In the genomic region with DNA sequence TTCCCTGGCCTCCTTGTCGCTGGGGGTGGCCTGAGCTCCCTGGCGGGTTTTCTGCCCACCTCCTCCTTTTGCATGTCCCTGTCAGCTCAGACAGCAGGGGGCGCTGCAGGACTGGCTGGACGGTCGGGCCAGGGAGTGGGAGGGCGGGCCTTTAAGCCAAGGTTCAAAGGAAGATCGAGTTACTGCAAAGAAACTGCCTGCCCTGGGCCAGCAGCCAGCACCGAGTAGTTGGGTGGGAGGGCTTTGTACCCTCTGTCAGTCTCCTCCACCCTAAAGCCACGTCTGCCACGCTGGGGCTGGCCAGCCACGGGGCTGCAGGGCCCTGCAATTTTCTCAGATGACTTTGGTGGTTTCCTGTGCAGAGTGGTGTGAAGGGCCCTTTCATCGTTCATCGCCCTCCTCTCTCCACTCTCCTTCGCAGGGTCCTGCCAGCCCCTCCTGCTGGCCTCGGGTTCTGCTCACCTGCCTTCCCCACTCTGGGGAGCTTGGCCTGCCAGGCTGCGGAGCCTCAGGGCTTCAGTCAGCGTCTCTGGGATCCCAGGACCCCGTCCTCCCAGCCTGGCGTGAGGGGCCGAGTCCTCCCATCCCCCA, we compare ENCODE assay signal across 1 cellular context.
A peak's percentile ranks its signal among the peaks of the same experiment; 100 is the strongest.
TF ChIP-seq lines count a peak whose summit lies in the region.

No MANE protein-coding gene starts in this region.

TF ChIP-seq in K562, 482 proteins besides CTCF, POLR2A, EP300 and RAD21 (continued from another document):
- TF ChIP-seq, protein P1, sequence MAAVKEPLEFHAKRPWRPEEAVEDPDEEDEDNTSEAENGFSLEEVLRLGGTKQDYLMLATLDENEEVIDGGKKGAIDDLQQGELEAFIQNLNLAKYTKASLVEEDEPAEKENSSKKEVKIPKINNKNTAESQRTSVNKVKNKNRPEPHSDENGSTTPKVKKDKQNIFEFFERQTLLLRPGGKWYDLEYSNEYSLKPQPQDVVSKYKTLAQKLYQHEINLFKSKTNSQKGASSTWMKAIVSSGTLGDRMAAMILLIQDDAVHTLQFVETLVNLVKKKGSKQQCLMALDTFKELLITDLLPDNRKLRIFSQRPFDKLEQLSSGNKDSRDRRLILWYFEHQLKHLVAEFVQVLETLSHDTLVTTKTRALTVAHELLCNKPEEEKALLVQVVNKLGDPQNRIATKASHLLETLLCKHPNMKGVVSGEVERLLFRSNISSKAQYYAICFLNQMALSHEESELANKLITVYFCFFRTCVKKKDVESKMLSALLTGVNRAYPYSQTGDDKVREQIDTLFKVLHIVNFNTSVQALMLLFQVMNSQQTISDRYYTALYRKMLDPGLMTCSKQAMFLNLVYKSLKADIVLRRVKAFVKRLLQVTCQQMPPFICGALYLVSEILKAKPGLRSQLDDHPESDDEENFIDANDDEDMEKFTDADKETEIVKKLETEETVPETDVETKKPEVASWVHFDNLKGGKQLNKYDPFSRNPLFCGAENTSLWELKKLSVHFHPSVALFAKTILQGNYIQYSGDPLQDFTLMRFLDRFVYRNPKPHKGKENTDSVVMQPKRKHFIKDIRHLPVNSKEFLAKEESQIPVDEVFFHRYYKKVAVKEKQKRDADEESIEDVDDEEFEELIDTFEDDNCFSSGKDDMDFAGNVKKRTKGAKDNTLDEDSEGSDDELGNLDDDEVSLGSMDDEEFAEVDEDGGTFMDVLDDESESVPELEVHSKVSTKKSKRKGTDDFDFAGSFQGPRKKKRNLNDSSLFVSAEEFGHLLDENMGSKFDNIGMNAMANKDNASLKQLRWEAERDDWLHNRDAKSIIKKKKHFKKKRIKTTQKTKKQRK (IDR thresholded peaks at IDR 0.05; ENCODE audit: borderline replicate concordance, low read depth, low read length), result no peak
- TF ChIP-seq CC2D1A (IDR thresholded peaks at IDR 0.05) (peak; percentile 66; the same call in 1 of the 2 replicates), ZFX (CRISPR knock-in tag; IDR thresholded peaks at IDR 0.05) (0 out of 2 replicates have a peak, but pooled peaks have one; percentile 26)
TF ChIP-seq in K562: peak in this region for 26.
